ENCODE assay signal across 12 cellular contexts in the genomic region with DNA sequence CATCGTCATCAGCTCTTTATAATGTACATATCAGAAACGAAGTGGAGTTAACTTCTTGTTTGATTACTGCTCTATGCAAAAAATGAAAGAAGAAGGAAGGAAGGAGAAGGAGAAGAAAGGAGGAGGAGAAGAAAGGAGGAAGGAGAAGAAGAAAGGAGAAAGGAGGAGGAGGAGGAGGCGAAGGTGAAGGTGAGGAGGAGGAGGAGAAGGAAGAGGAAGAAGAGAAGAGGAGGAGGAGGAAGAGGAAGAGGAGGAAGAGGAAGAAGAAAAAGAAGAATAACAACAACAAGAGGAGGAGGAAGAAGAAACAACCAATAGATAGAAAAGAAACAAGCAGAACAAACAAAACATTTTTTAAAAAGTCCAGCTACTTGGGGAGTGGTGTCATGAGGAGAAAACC.
"Had no signal": no experiment of that assay in that cellular context is flagged by ENCODE, and none has a peak within 500 bp of the region (broad histone marks: within the 10 kb centered on the region; RNA-seq: fewer than 3 reads in every experiment).

No MANE protein-coding gene starts in this region.

- H3K27ac ChIP-seq: GM23248, HL-60 had no signal

- FAIRE-seq: H1, H54, HTR-8/SVneo, K562 had no signal

- H2AFZ ChIP-seq: GM23248 had no signal

- H3K9ac ChIP-seq: GM23248 had no signal

- DNase-seq: GM23248, H9, HCEC 1CT, HFFc6, IMR-90, Kasumi-1, KG1 had no signal

- H3K4me3 ChIP-seq: GM23248, K562 had no signal
